Comparison of ENCODE assay signal across 8 cellular contexts in the genomic region with DNA sequence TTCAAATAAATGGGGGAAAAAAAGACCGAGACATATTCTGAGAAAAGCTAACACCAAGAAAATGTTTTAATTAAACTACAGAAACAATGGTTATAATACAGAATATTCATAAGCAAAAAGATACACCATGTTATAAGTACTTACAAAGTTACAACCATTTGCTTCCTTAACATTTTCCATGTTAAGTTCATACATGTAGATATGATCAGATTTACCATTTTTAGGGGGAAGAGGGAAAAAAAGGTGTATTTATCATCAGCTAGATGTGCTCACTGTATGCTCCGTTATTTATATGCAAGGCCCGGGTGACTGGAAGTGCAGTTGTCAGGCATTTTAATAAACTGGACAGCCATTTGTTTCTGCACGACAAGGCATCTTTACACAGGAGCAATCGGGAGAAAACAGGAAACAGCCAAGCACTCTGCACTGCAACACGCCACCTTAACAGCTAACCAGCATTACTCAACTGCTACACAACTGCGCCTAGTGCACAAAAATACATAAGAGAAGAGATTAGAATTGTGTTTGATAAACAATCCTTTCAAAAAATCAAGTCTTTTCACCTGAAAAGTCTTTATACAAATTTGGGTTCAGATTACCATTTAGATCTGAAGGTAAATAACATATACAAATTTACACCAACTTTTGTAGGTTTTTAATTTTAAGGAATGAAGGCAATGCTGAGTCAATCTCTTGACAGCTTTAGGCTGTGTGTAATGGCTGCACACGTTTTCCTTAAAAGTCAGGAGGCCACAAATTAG. TPM values are rescaled to one million over a fixed set of nuclear protein-coding genes. Genes with fewer than 3 reads are reported as not detected.
DNase-seq lines count a peak whose midpoint lies in the region; TF ChIP-seq lines count a peak whose summit lies in the region.

No MANE protein-coding gene starts in this region.

- intact Hi-C loops in testis (cut with DNase I; ENCODE audit: low total_unique reads): no loop called here

- H3K4me2 ChIP-seq in Loucy (ENCODE audit: low read depth, low read length, poor library complexity, severe bottlenecking): peak overlapping the region; percentile 93

- H3F3A ChIP-seq in Loucy (ENCODE audit: low read depth): peaks cover 11% of the 10 kb centered on the region

- 40 to 42% methylated on average over 8 of the region's 8 CpGs for WGBS in testis, 2 donors

- no peaks in the 10 kb centered on the region for H3K27me3 ChIP-seq in CD8-positive, alpha-beta memory T cell (ENCODE audit: insufficient read depth, low read length, poor library complexity, severe bottlenecking)
- peaks cover 19% of the 10 kb centered on the region for H3K27me3 ChIP-seq in Loucy (ENCODE audit: insufficient read depth, low read length, poor library complexity, severe bottlenecking)
- no peaks in the 10 kb centered on the region for H3K27me3 ChIP-seq in muscle layer of duodenum (ENCODE audit: low read depth, low read length)
- no peaks in the 10 kb centered on the region for H3K27me3 ChIP-seq in testis

- H3K9ac ChIP-seq in Loucy (ENCODE audit: low read depth, low read length, poor library complexity, severe bottlenecking): peak overlapping the region; percentile 100

- no peaks in the 10 kb centered on the region for H3K27me3 Mint-ChIP-seq in CD8-positive, alpha-beta memory T cell

- peak overlapping the region; percentile 59 to 100 (median 97) for H3K27ac Mint-ChIP-seq in CD8-positive, alpha-beta memory T cell

- POLR2A ChIA-PET in CD8-positive, alpha-beta memory T cell (lab: Charles Lee): interaction anchor here (0.6 to 5.5 kb wide), 3 partner anchors 7 to 578 kb away, joined by 4 to 112 read pairs (median 4); a partner anchor contains a TSS

- peak overlapping the region; percentile 94 for H3K4me3 ChIP-seq in CD8-positive, alpha-beta memory T cell (ENCODE audit: low read length)
- peak overlapping the region; percentile 99 for H3K4me3 ChIP-seq in Loucy (ENCODE audit: low read length, poor library complexity, severe bottlenecking)
- peak overlapping the region; percentile 81 to 99 for H3K4me3 ChIP-seq in muscle layer of duodenum (ENCODE audit: low read depth in 1 of 2, low read length in 2 of 2)
- H3K4me3 ChIP-seq in testis: no peak overlapping the region

- CTCF ChIA-PET in CD8-positive, alpha-beta memory T cell (lab: Charles Lee): interaction anchor here (1.3 to 2.0 kb wide), 3 partner anchors 12 to 20 kb away, joined by 3 to 7 read pairs (median 6); no protein-coding TSS in a partner anchor

- peaks cover 49% of the 10 kb centered on the region for H3K36me3 ChIP-seq in CD8-positive, alpha-beta memory T cell (ENCODE audit: insufficient read depth, low read length)
- H3K36me3 ChIP-seq in Loucy (ENCODE audit: insufficient read depth, low read length) (peaks cover 52% of the 10 kb centered on the region), muscle layer of duodenum (ENCODE audit: control insufficient read depth in 1 of 2, insufficient read depth in 2 of 2, low read length in 2 of 2) (peaks cover 41 to 43% of the 10 kb centered on the region in 2 donors), testis (ENCODE audit: low read depth, missing control alignments) (no peaks in the 10 kb centered on the region)

- no peaks in the 10 kb centered on the region for H3K9me3 Mint-ChIP-seq in CD8-positive, alpha-beta memory T cell

- peak overlapping the region; percentile 85 to 98 (median 97) for H3K4me3 Mint-ChIP-seq in CD8-positive, alpha-beta memory T cell

- H3K9me3 ChIP-seq in CD8-positive, alpha-beta memory T cell (ENCODE audit: low read length): no peaks in the 10 kb centered on the region
- H3K9me3 ChIP-seq in Loucy (ENCODE audit: insufficient read depth, low read depth, low read length): no peaks in the 10 kb centered on the region
- H3K9me3 ChIP-seq in muscle layer of duodenum (ENCODE audit: control insufficient read depth in 1 of 2, low read length in 2 of 2): no peaks in the 10 kb centered on the region
- no peaks in the 10 kb centered on the region for H3K9me3 ChIP-seq in testis

- H3K79me2 ChIP-seq in Loucy (ENCODE audit: insufficient read depth, low read length): peaks cover 89% of the 10 kb centered on the region

- no peak for DNase-seq in CD8-positive, alpha-beta memory T cell
- DNase-seq in astrocyte of the hippocampus (ENCODE audit: low read depth, low spot score): peak; percentile 45
- no peak for DNase-seq in testis
- no peak for DNase-seq in anterior cingulate cortex (lab: John Stamatoyannopoulos, UW)
- DNase-seq in midbrain (lab: John Stamatoyannopoulos, UW): no peak
- DNase-seq in pons (ENCODE audit: low spot score): no peak

- H3K36me3 Mint-ChIP-seq in CD8-positive, alpha-beta memory T cell: peaks cover 24 to 79% (median 27%) of the 10 kb centered on the region in 3 donors

- no peaks in the 10 kb centered on the region for H3K9me2 ChIP-seq in Loucy (replicated peaks; ENCODE audit: low read depth, low read length)

- H2AFZ ChIP-seq in Loucy (ENCODE audit: low read length): no peak overlapping the region

- H3K4me1 Mint-ChIP-seq in CD8-positive, alpha-beta memory T cell: peaks cover 63 to 75% (median 72%) of the 10 kb centered on the region in 3 donors

- no peak for TF ChIP-seq CTCF in Loucy (conservative IDR thresholded peaks at IDR 0.05; ENCODE audit: low read length)
- no peak for TF ChIP-seq CTCF in testis (IDR thresholded peaks at IDR 0.05)

- H3K27ac ChIP-seq in CD8-positive, alpha-beta memory T cell (ENCODE audit: low read depth, low read length): peak overlapping the region; percentile 95
- peak overlapping the region; percentile 97 for H3K27ac ChIP-seq in muscle layer of duodenum (ENCODE audit: low read length)
- H3K27ac ChIP-seq in testis: peak overlapping the region in 1 of 2 donors; percentile 97

- peaks cover 74% of the 10 kb centered on the region for H3K4me1 ChIP-seq in CD8-positive, alpha-beta memory T cell (ENCODE audit: insufficient read depth, low read length)
- H3K4me1 ChIP-seq in Loucy (ENCODE audit: insufficient read depth, low read length, poor library complexity, severe bottlenecking) (peaks cover 57% of the 10 kb centered on the region), muscle layer of duodenum (ENCODE audit: control insufficient read depth in 1 of 2, insufficient read depth in 2 of 2, low read length in 2 of 2) (peaks cover 38 to 60% of the 10 kb centered on the region in 2 donors), testis (peaks cover 32% of the 10 kb centered on the region)

- peaks cover 79% of the 10 kb centered on the region for H4K20me1 ChIP-seq in Loucy (ENCODE audit: insufficient read depth, low read length, poor library complexity, severe bottlenecking)

- TF ChIP-seq POLR2A in testis (IDR thresholded peaks at IDR 0.05): no peak

RNA-seq across cellular contexts. Expression of a gene that starts 2.9 kb away (rescaled TPM):
- total RNA-seq in CD8-positive, alpha-beta memory T cell: 100 to 1,000 TPM; 626 to 630 TPM
- 111 TPM for polyA plus RNA-seq in CD8-positive, alpha-beta memory T cell
- 100 to 1,000 TPM; 365 to 461 TPM for total RNA-seq in testis
- polyA plus RNA-seq in testis (ENCODE audit: insufficient read depth, low read depth, low replicate concordance): 196 TPM

RNA-seq across cellular contexts. Expression of a gene that starts 3.7 kb away (rescaled TPM):
- total RNA-seq in CD8-positive, alpha-beta memory T cell: 10 to 100 TPM; 22.3 to 22.9 TPM
- polyA plus RNA-seq in CD8-positive, alpha-beta memory T cell: 28.4 TPM
- total RNA-seq in testis: 100 to 1,000 TPM in 1 of 2 donors, 10 to 100 TPM in 1; 51.7 to 102 TPM
- 38.5 TPM for polyA plus RNA-seq in testis (ENCODE audit: insufficient read depth, low read depth, low replicate concordance)

RNA-seq across cellular contexts. Expression of a gene that starts 7.6 kb away (rescaled TPM):
- 10 to 100 TPM; 43.6 to 44.6 TPM for total RNA-seq in CD8-positive, alpha-beta memory T cell
- 152 TPM for polyA plus RNA-seq in CD8-positive, alpha-beta memory T cell
- total RNA-seq in testis: 10 to 100 TPM; 37.5 to 45.3 TPM
- polyA plus RNA-seq in testis (ENCODE audit: insufficient read depth, low read depth, low replicate concordance): 122 TPM

RNA-seq across cellular contexts. Expression of a gene that starts 7.9 kb away (rescaled TPM):
- total RNA-seq in CD8-positive, alpha-beta memory T cell: 10 to 100 TPM; 62.7 to 66.8 TPM
- polyA plus RNA-seq in CD8-positive, alpha-beta memory T cell: 37.1 TPM
- total RNA-seq in testis: 10 to 100 TPM; 31.7 to 40.5 TPM
- 44.6 TPM for polyA plus RNA-seq in testis (ENCODE audit: insufficient read depth, low read depth, low replicate concordance)

RNA-seq across cellular contexts. Expression of a gene that starts 23.5 kb away (rescaled TPM):
- total RNA-seq in CD8-positive, alpha-beta memory T cell: 10 to 100 TPM; 27.1 to 29.1 TPM
- 30.6 TPM for polyA plus RNA-seq in CD8-positive, alpha-beta memory T cell
- 100 to 1,000 TPM; 217 to 272 TPM for total RNA-seq in testis
- polyA plus RNA-seq in testis (ENCODE audit: insufficient read depth, low read depth, low replicate concordance): 253 TPM

Comparison
In these comparisons a context has a peak if more than half of its experiments do, and no peak if none do; other contexts are left out.
1. H3K4me3 ChIP-seq: peak in CD8-positive, alpha-beta memory T cell (single experiment), Loucy (single experiment) and muscle layer of duodenum (2 of 2); none in testis (0 of 2).